ENCODE assay signal across 8 cellular contexts in the genomic region with DNA sequence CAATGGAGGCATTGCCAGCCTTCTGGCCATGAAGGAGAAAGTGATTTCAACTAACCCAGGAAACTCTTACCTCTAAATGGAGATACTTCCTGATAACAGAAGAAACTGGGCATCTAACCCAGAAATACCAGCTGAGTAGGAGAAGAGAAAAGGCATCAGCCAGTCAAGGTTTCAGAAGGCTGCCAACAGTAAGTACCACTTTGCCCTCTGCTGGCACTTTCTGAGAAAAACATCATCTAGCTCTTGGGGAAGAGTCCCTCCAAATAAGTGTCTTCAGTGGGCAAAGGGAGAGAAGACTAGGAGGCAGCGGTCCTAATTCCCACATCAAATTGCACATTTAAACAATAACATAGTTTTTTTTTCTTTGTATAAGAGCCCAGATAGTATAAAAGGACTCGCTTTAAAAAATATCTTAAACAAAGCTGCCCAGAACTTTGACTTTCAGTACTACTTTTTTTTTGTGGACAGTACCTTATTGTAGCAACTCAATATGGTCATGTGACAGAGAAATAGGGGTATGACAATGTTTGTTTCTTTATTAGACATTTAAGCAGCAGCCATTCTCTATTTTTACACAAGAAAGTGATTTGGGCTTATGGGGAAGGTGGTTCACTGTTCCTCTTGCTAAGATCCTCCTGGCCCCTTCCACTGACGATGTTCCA.
A peak's percentile ranks its signal among the peaks of the same experiment; 100 is the strongest.
DNase-seq lines count a peak whose midpoint lies in the region; ATAC-seq, FAIRE-seq and TF ChIP-seq lines count a peak whose summit lies in the region.

No MANE protein-coding gene starts in this region.

- H3K4me3 ChIP-seq in GM12878 (no peak overlapping the region), kidney (ENCODE audit: low read length in 2 of 2) (no peak overlapping the region), uterus (no peak overlapping the region)

- TF ChIP-seq CTCF in GM12878 (IDR thresholded peaks at IDR 0.05 in 2 of 3, conservative IDR thresholded peaks at IDR 0.05 in 1 of 3; ENCODE audit: control insufficient read depth in 2 of 3, extremely low read depth in 1 of 3, insufficient read depth in 1 of 3, low read depth in 3 of 3, low read length in 3 of 3) (peak; percentile 59 to 74 (median 68)), kidney (IDR thresholded peaks at IDR 0.05; ENCODE audit: borderline replicate concordance, extremely low read depth, insufficient read depth) (peak; percentile 53), uterus (IDR thresholded peaks at IDR 0.05) (peak in 3 of 4 experiments; percentile 4 to 39 (median 34))

- H3K36me3 ChIP-seq in GM12878 (ENCODE audit: control insufficient read depth in 2 of 2, insufficient read depth in 2 of 2, low read length in 1 of 2) (no peaks in the 10 kb centered on the region), kidney (ENCODE audit: control insufficient read depth in 1 of 2, insufficient read depth in 2 of 2, low read length in 2 of 2) (peaks cover 0 to 4% of the 10 kb centered on the region in 2 donors), uterus (no peaks in the 10 kb centered on the region)

- no peak overlapping the region for H2AFZ ChIP-seq in GM12878 (ENCODE audit: control insufficient read depth, low read depth, low read length)

- H3K4me1 ChIP-seq in GM12878 (ENCODE audit: control insufficient read depth, insufficient read depth, low read length) (no peaks in the 10 kb centered on the region), kidney (ENCODE audit: control insufficient read depth in 1 of 2, insufficient read depth in 1 of 2, low read depth in 1 of 2, low read length in 2 of 2) (peaks cover 4 to 13% of the 10 kb centered on the region in 2 donors), uterus (no peaks in the 10 kb centered on the region)

- no peaks in the 10 kb centered on the region for H3K9me3 ChIP-seq in GM12878 (replicated peaks; ENCODE audit: control insufficient read depth, insufficient read depth, low read length)
- no peaks in the 10 kb centered on the region for H3K9me3 ChIP-seq in kidney (ENCODE audit: control insufficient read depth in 1 of 2, low read length in 2 of 2)
- H3K9me3 ChIP-seq in uterus, result no peaks in the 10 kb centered on the region

- ATAC-seq in GM19043 (IDR thresholded peaks at IDR 0.05; ENCODE audit: low read depth, unreplicated experiment) (peak; percentile 75), HG03159 (IDR thresholded peaks at IDR 0.05; ENCODE audit: unreplicated experiment) (peak; percentile 93), GM12878 (peak; percentile 95)

- no peak for TF ChIP-seq EP300 in GM12878 (IDR thresholded peaks at IDR 0.05; ENCODE audit: borderline replicate concordance in 1 of 2, control insufficient read depth in 1 of 2, low read depth in 2 of 2, low read length in 2 of 2)

- no peaks in the 10 kb centered on the region for H3K79me2 ChIP-seq in GM12878 (ENCODE audit: control insufficient read depth, insufficient read depth, low read length)

- no peak for TF ChIP-seq POLR2A in GM12878 (IDR thresholded peaks at IDR 0.05; ENCODE audit: low read depth, low read length)
- no peak for TF ChIP-seq POLR2A in uterus (IDR thresholded peaks at IDR 0.05)

- 3% methylated on average over 3 of the region's 3 CpGs for WGBS in GM12878 (ENCODE audit: insufficient coverage, insufficient replicate concordance, low lambda C conversion rate, missing lambda C conversion rate)

- peak; percentile 86 for TF ChIP-seq RAD21 in GM12878 (IDR thresholded peaks at IDR 0.05; ENCODE audit: insufficient read depth, low read depth, low read length)

- CTCF ChIA-PET in GM12878 (lab: Yijun Ruan, JAX), result interaction anchor here (0.7 to 6.2 kb wide), 53 partner anchors 9 to 697 kb away, joined by 3 to 127 read pairs (median 4); no protein-coding TSS in a partner anchor

- no peak overlapping the region for H3K4me2 ChIP-seq in GM12878 (ENCODE audit: control insufficient read depth, insufficient read depth)

- DNase-seq in DMS114 treated with DMSO at 0.1 percent for 48 hours (lab: John Stamatoyannopoulos, UW; ENCODE audit: unreplicated experiment) (peak; percentile 45), NCI-H2196 (lab: John Stamatoyannopoulos, UW; ENCODE audit: unreplicated experiment) (peak; percentile 73), GM12878 (ENCODE audit: low read depth, low spot score) (no peak), kidney (no peak), uterus (no peak), ecto neural progenitor cell (ENCODE audit: low spot score) (no peak)

- in situ Hi-C loops in GM12878 (cut with MboI), result loop anchor here (5.0 kb wide), 1 partner anchor 264 kb away; no protein-coding TSS in a partner anchor

- POLR2A ChIA-PET in GM12878 (lab: Charles Lee), result no interaction called here

- H3K9ac ChIP-seq in GM12878 (ENCODE audit: control insufficient read depth, insufficient read depth, low read length) (no peak overlapping the region), kidney (ENCODE audit: low read length in 2 of 2) (no peak overlapping the region)

- no peaks in the 10 kb centered on the region for H4K20me1 ChIP-seq in GM12878 (ENCODE audit: control insufficient read depth, insufficient read depth)

- BruUV-seq in GM12878 (replicated peaks; lab: Mats Ljungman, UMichigan), result no TSS peak

- RAD21 ChIA-PET in GM12878 (lab: Charles Lee; ENCODE audit: unreplicated experiment), result interaction anchor here (0.6 to 5.2 kb wide), 30 partner anchors 9 to 503 kb away, joined by 3 to 89 read pairs (median 5); no protein-coding TSS in a partner anchor

- intact Hi-C loops in GM12878 (cut with micrococcal nuclease; ENCODE audit: unreplicated experiment) (loop anchor here (1.0 to 5.0 kb wide), 3 partner anchors 257 to 504 kb away; no protein-coding TSS in a partner anchor), kidney (cut with DNase I) (no loop called here), uterus (cut with DNase I; ENCODE audit: low total_unique reads) (no loop called here)

- H3K27me3 ChIP-seq in GM12878 (replicated peaks in 1 of 2; ENCODE audit: control insufficient read depth in 2 of 2, insufficient read depth in 2 of 2, low read length in 1 of 2) (no peaks in the 10 kb centered on the region), uterus (no peaks in the 10 kb centered on the region)

- FAIRE-seq in GM12878 (lab: Jason Lieb, UNC), result peak; percentile 64
- FAIRE-seq in kidney (lab: Jason Lieb, UNC), result no peak

- H3K27ac ChIP-seq in GM12878 (ENCODE audit: control insufficient read depth, insufficient read depth) (no peak overlapping the region), kidney (ENCODE audit: low read depth in 2 of 2, low read length in 2 of 2) (no peak overlapping the region), uterus (no peak overlapping the region)

- SMC1A ChIA-PET in GM12878 (lab: Charles Lee; ENCODE audit: uncharacterized antibody, unreplicated experiment), result interaction anchor here (0.7 to 5.9 kb wide), 45 partner anchors 11 to 484 kb away, joined by 3 to 113 read pairs (median 4); no protein-coding TSS in a partner anchor

TF ChIP-seq in GM12878, 131 proteins besides CTCF, POLR2A, EP300 and RAD21 (continues in another document):
- no peak for TF ChIP-seq SUPT20H (IDR thresholded peaks at IDR 0.05; ENCODE audit: borderline replicate concordance, control insufficient read depth, low read depth, low read length)
- no peak for TF ChIP-seq ZNF384 (IDR thresholded peaks at IDR 0.05; ENCODE audit: borderline replicate concordance, low read depth, low read length)
- TF ChIP-seq, protein P1, sequence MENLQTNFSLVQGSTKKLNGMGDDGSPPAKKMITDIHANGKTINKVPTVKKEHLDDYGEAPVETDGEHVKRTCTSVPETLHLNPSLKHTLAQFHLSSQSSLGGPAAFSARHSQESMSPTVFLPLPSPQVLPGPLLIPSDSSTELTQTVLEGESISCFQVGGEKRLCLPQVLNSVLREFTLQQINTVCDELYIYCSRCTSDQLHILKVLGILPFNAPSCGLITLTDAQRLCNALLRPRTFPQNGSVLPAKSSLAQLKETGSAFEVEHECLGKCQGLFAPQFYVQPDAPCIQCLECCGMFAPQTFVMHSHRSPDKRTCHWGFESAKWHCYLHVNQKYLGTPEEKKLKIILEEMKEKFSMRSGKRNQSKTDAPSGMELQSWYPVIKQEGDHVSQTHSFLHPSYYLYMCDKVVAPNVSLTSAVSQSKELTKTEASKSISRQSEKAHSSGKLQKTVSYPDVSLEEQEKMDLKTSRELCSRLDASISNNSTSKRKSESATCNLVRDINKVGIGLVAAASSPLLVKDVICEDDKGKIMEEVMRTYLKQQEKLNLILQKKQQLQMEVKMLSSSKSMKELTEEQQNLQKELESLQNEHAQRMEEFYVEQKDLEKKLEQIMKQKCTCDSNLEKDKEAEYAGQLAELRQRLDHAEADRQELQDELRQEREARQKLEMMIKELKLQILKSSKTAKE (IDR thresholded peaks at IDR 0.05; ENCODE audit: low read depth, poor library complexity, severe bottlenecking), result peak; percentile 24
- no peak for TF ChIP-seq CBX3 (IDR thresholded peaks at IDR 0.05; ENCODE audit: borderline replicate concordance, low read depth)
- TF ChIP-seq, protein P2, sequence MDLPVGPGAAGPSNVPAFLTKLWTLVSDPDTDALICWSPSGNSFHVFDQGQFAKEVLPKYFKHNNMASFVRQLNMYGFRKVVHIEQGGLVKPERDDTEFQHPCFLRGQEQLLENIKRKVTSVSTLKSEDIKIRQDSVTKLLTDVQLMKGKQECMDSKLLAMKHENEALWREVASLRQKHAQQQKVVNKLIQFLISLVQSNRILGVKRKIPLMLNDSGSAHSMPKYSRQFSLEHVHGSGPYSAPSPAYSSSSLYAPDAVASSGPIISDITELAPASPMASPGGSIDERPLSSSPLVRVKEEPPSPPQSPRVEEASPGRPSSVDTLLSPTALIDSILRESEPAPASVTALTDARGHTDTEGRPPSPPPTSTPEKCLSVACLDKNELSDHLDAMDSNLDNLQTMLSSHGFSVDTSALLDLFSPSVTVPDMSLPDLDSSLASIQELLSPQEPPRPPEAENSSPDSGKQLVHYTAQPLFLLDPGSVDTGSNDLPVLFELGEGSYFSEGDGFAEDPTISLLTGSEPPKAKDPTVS (IDR thresholded peaks at IDR 0.05; ENCODE audit: low read depth, low read length), result no peak
- TF ChIP-seq TAF1 (IDR thresholded peaks at IDR 0.05; ENCODE audit: borderline replicate concordance, low read depth, low read length), result no peak
- no peak for TF ChIP-seq SMARCA5 (IDR thresholded peaks at IDR 0.05)
- no peak for TF ChIP-seq PAX8 (IDR thresholded peaks at IDR 0.05)
- TF ChIP-seq, protein P3, sequence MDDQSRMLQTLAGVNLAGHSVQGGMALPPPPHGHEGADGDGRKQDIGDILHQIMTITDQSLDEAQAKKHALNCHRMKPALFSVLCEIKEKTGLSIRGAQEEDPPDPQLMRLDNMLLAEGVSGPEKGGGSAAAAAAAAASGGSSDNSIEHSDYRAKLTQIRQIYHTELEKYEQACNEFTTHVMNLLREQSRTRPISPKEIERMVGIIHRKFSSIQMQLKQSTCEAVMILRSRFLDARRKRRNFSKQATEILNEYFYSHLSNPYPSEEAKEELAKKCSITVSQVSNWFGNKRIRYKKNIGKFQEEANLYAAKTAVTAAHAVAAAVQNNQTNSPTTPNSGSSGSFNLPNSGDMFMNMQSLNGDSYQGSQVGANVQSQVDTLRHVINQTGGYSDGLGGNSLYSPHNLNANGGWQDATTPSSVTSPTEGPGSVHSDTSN (IDR thresholded peaks at IDR 0.05; ENCODE audit: insufficient replicate concordance, low read depth, low read length), result no peak
- no peak for TF ChIP-seq TCF7 (IDR thresholded peaks at IDR 0.05; ENCODE audit: borderline replicate concordance)

Comparison
In these comparisons a context has a peak if more than half of its experiments do, and no peak if none do; other contexts are left out.
1. DNase-seq: peak in DMS114 treated with DMSO at 0.1 percent for 48 hours (single experiment) and NCI-H2196 (single experiment); none in GM12878 (single experiment), kidney (single experiment), uterus (0 of 2) and ecto neural progenitor cell (single experiment).
2. Peak in every context shown above with its lines, with median percentiles within 50 percentile points of each other: ATAC-seq and CTCF ChIP-seq.